ENCODE assay signal across 21 cellular contexts in genomic region chr9:96157675-96158074, GRCh38.
"Had no signal": no experiment of that assay in that cellular context is flagged by ENCODE, and none has a peak within 500 bp of the region (broad histone marks: within the 10 kb centered on the region; RNA-seq: fewer than 3 reads in every experiment).

No MANE protein-coding gene starts in this region.

- H3K27ac ChIP-seq: body of pancreas, epithelial cell of prostate, heart left ventricle, pancreas had no signal

- FAIRE-seq: frontal cortex, pancreas had no signal

- DNase-seq: activated CD4-positive, alpha-beta T cell treated with anti-CD3 and anti-CD28 coated beads, Interleukin-2, amount 50 U/mL, for 1 hour; activated effector memory CD4-positive, alpha-beta T cell treated with Interleukin-2 at 50 U/mL for 16 hours; activated naive CD4-positive, alpha-beta T cell treated with anti-CD3 and anti-CD28 coated beads, Interleukin-2, amount 50 U/mL, for 16 hours; activated T-cell treated with anti-CD3 and anti-CD28 coated beads, Interleukin-2, amount 50 U/mL, for 4 hours; amniotic stem cell; body of pancreas; cortex of kidney; effector CD8-positive, alpha-beta T cell; heart left ventricle; left cardiac atrium; midbrain; pancreas; T-cell; T1000 had no signal

- ATAC-seq: activated CD4-positive, CD25-positive, alpha-beta regulatory T cell treated with anti-CD3 and anti-CD28 coated beads, Interleukin-2, amount 50 U/mL, for 24 hours; activated T-cell treated with anti-CD3 and anti-CD28 coated beads, Interleukin-2, amount 50 U/mL, for 4 hours; body of pancreas; heart left ventricle; pancreas; stimulated activated effector memory CD8-positive, alpha-beta T cell treated with anti-CD3 and anti-CD28 coated beads, Interleukin-12 subunit alpha, Interleukin-12 subunit beta, amount 100 ng/mL, for 72 hours; T-cell had no signal

- H3K4me1 ChIP-seq: body of pancreas, pancreas had no signal

- H3K36me3 ChIP-seq: heart left ventricle, pancreas, tibial nerve had no signal

- H3K27ac Mint-ChIP-seq: stimulated activated effector memory CD8-positive, alpha-beta T cell treated with anti-CD3 and anti-CD28 coated beads, Interleukin-12 subunit alpha, Interleukin-12 subunit beta, amount 100 ng/mL, for 72 hours; T-cell had no signal

- H3K27me3 ChIP-seq: body of pancreas, pancreas, tibial nerve had no signal

- H3K4me3 Mint-ChIP-seq: activated T-cell treated with anti-CD3 and anti-CD28 coated beads, Interleukin-2, amount 50 U/mL, for 4 hours; central memory CD8-positive, alpha-beta T cell; stimulated activated effector memory CD8-positive, alpha-beta T cell treated with anti-CD3 and anti-CD28 coated beads, Interleukin-12 subunit alpha, Interleukin-12 subunit beta, amount 100 ng/mL, for 72 hours had no signal

- H3K9me3 ChIP-seq: pancreas had no signal

- H3K4me3 ChIP-seq: body of pancreas, heart left ventricle, lung, pancreas, tibial nerve had no signal

- H3K36me3 Mint-ChIP-seq: T-cell had no signal

- H3K9me3 Mint-ChIP-seq: activated T-cell treated with anti-CD3 and anti-CD28 coated beads, Interleukin-2, amount 50 U/mL, for 4 hours; central memory CD8-positive, alpha-beta T cell; stimulated activated effector memory CD8-positive, alpha-beta T cell treated with anti-CD3 and anti-CD28 coated beads, Interleukin-12 subunit alpha, Interleukin-12 subunit beta, amount 100 ng/mL, for 72 hours; T-cell had no signal
